27 cellular contexts compared by ENCODE assay signal in genomic region chr16:59263980-59264379, GRCh38.
"Had no signal": no experiment of that assay in that cellular context is flagged by ENCODE, and none has a peak within 500 bp of the region (broad histone marks: within the 10 kb centered on the region; RNA-seq: fewer than 3 reads in every experiment).

No MANE protein-coding gene starts in this region.

- H3K4me1 ChIP-seq: stomach, suprapubic skin, testis, thyroid gland, tibial artery, tibial nerve, transverse colon, upper lobe of left lung, upper lobe of right lung, uterus, vagina had no signal

- ATAC-seq: stimulated activated effector memory CD8-positive, alpha-beta T cell treated with anti-CD3 and anti-CD28 coated beads, Interleukin-12 subunit alpha, Interleukin-12 subunit beta, amount 100 ng/mL, for 72 hours; stimulated activated memory B cell treated with anti-CD40 and anti-IgM and Interleukin-4, amounts not matched to agents 10 μg/mL and 1 μg/mL and 100 μg/mL, for 72 hours; stimulated activated naive B cell treated with anti-CD40 and anti-IgM and Interleukin-4, amounts not matched to agents 10 μg/mL and 1 μg/mL and 100 μg/mL, for 72 hours; stimulated activated naive CD8-positive, alpha-beta T cell treated with anti-CD3 and anti-CD28 coated beads, Interleukin-15, amount 100 ng/mL, for 72 hours; stimulated activated naive CD8-positive, alpha-beta T cell treated with anti-CD3 and anti-CD28 coated beads, Interleukin-15, Interleukin-2, amounts not matched to agents 100 U/mL and 50 U/mL, for 24 hours; upper lobe of right lung had no signal

- H3K36me3 ChIP-seq: stomach, suprapubic skin, thoracic aorta, thyroid gland, tibial artery, tibial nerve, transverse colon, upper lobe of left lung, upper lobe of right lung, uterus, vagina had no signal

- H3K4me3 ChIP-seq: stomach, suprapubic skin, testis, thoracic aorta, thyroid gland, tibial artery, tibial nerve, transverse colon, upper lobe of left lung, upper lobe of right lung, uterus, vagina had no signal

- H3K27me3 ChIP-seq: stomach, suprapubic skin, testis, thyroid gland, tibial artery, tibial nerve, transverse colon, upper lobe of left lung, upper lobe of right lung, uterus, vagina had no signal

- H3K9me3 ChIP-seq: stomach, suprapubic skin, testis, thoracic aorta, thyroid gland, tibial artery, tibial nerve, transverse colon, upper lobe of left lung, upper lobe of right lung, uterus, vagina had no signal

- DNase-seq: stimulated activated CD4-positive, alpha-beta T cell treated with anti-CD3 and anti-CD28 coated beads, Interleukin-2, amount 100 ng/mL, for 48 hours; stimulated activated CD4-positive, alpha-beta T cell treated with anti-CD3 and anti-CD28 coated beads, Interleukin-4, amount 100 ng/mL, for 1 hour; stimulated activated CD4-positive, alpha-beta T cell treated with anti-CD3 and anti-CD28 coated beads, Interleukin-4, amount 100 ng/mL, for 24 hours; stimulated activated CD4-positive, alpha-beta T cell treated with anti-CD3 and anti-CD28 coated beads, Interleukin-4, amount 100 ng/mL, for 4 hours; stimulated activated CD8-positive, alpha-beta memory T cell treated with anti-CD3 and anti-CD28 coated beads, Interleukin-4, amount 100 ng/mL, for 48 hours; stimulated activated naive B cell treated with anti-CD40 and anti-IgM and Interleukin-4, amounts not matched to agents 10 μg/mL and 1 μg/mL and 100 μg/mL, for 72 hours; stimulated activated naive CD4-positive, alpha-beta T cell; stimulated activated naive CD4-positive, alpha-beta T cell treated with Interleukin-2 at 50 U/mL for 16 hours; stimulated activated naive CD8-positive, alpha-beta T cell treated with anti-CD3 and anti-CD28 coated beads, Interleukin-15, amount 100 ng/mL, for 72 hours; stimulated activated naive CD8-positive, alpha-beta T cell treated with anti-CD3 and anti-CD28 coated beads, Interleukin-15, Interleukin-2, amounts not matched to agents 100 U/mL and 50 U/mL, for 24 hours; stomach; substantia nigra; testis; thyroid gland; tibial artery; transverse colon; trophoblast cell; upper lobe of left lung; upper lobe of right lung; uterus had no signal

- H3K27ac ChIP-seq: stomach, suprapubic skin, testis, thoracic aorta, thyroid gland, tibial artery, tibial nerve, transverse colon, upper lobe of left lung, upper lobe of right lung, uterus, vagina had no signal

- FAIRE-seq: urothelium cell line had no signal
